Comparison of ENCODE assay signal across 1 cellular context in the genomic region with DNA sequence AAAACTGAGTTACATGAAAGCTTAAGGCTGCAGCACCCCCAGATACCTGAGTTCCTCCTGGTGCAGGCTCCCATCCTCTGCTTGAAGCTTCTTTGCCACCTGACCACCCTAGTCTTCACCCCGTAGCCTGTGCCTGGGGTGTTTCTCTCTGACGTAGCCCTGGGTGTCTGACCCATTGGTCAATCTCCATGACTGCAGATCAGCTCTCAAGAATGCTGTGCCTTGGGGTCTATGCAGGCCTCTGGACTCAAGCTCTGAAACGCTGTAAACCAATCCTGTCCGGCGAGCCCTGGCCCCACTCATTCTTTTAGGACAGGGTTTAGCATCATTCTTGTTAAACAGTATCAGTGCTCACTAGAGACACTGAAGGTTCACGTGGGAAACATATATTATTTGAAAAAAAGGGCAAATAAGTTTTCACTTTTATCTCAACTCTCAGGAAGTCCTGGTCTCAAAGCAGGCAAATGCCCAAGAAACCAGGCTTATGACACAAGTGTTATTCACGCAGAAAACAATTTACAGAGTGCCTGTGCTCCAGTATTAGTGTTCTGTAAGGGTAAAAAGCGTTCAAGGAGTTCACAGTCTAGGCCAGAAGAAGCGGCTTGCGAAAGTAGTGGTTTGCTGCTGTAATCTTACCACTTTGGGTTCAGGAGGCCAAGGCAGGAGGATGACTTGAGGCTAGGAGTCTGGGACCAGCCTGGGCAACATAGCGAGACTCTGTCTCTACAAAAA.
TF ChIP-seq lines count a peak whose summit lies in the region.

No MANE protein-coding gene starts in this region.

TF ChIP-seq in endothelial cell of umbilical vein, 7 proteins besides CTCF, POLR2A, EP300 and RAD21:
- TF ChIP-seq JUN (IDR thresholded peaks at IDR 0.05; ENCODE audit: borderline replicate concordance, insufficient read depth, insufficient read length, low read depth) (no peak), MYC (IDR thresholded peaks at IDR 0.05; ENCODE audit: low read depth, low read length) (no peak), GATA2 (IDR thresholded peaks at IDR 0.05; ENCODE audit: insufficient read depth, insufficient read length, low read depth, low read length) (no peak)
